In the genomic region with DNA sequence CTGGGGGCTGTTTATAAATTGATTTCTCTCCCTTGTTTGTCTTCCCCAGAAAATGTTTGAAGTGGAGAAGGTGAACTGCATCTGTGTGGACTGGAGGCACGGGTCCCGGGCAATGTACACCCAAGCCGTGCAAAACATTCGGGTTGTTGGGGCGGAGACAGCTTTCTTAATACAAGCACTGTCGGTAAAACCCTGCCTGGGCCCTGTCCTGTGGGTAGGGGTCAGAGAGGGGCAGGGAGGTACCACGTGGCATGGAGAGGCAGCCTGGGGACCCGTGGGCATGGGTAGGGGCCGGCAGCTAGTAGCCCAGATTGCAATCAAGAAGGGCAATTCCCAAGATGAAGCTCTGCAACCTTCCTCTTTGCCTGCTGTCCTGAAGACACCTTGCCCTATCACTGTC, we compare ENCODE assay signal across 16 cellular contexts. TPM values are rescaled to one million over a fixed set of nuclear protein-coding genes. Genes with fewer than 3 reads are reported as not detected.
DNase-seq lines count a peak whose midpoint lies in the region; ATAC-seq, FAIRE-seq and TF ChIP-seq lines count a peak whose summit lies in the region.
"Had no signal": no experiment of that assay in that cellular context is flagged by ENCODE, and none has a peak within 500 bp of the region (broad histone marks: within the 10 kb centered on the region; RNA-seq: fewer than 3 reads in every experiment).

No MANE protein-coding gene starts in this region.

- H3K27me3 ChIP-seq in HCT116 (ENCODE audit: insufficient read depth, low read length), result no peaks in the 10 kb centered on the region
- peaks cover 0 to 4% (median 0%) of the 10 kb centered on the region in 4 experiments; a peak in 3 of 7 replicates for H3K27me3 ChIP-seq in H1 (replicated peaks in 1 of 4; ENCODE audit: control insufficient read depth in 3 of 4, extremely low read depth in 1 of 4, insufficient read depth in 3 of 4, low read length in 3 of 4)
- H3K27me3 ChIP-seq in WERI-Rb-1 (ENCODE audit: insufficient read depth, low read depth, severe bottlenecking), result no peaks in the 10 kb centered on the region
- H3K27me3 ChIP-seq: BLaER1 treated with 17β-estradiol and CSF1 and Interleukin-3, amounts not matched to agents 10 nM and 100 nM had no signal

- no peaks in the 10 kb centered on the region for H3K36me3 ChIP-seq in HCT116 (ENCODE audit: control insufficient read depth in 1 of 2, insufficient read depth in 2 of 2, low read length in 2 of 2)
- H3K36me3 ChIP-seq in H1 (ENCODE audit: control insufficient read depth in 2 of 4, insufficient read depth in 4 of 4, low read length in 3 of 4), result no peaks in the 10 kb centered on the region
- H3K36me3 ChIP-seq in WERI-Rb-1, result no peaks in the 10 kb centered on the region
- H3K36me3 ChIP-seq: BLaER1 treated with 17β-estradiol and CSF1 and Interleukin-3, amounts not matched to agents 10 nM and 100 nM; HAP-1 had no signal

- intact Hi-C loops in HCT116 (cut with micrococcal nuclease), result loop anchor here (1.0 to 2.0 kb wide), 2 partner anchors 161 to 550 kb away; no protein-coding TSS in a partner anchor

- H3K4ac ChIP-seq in H1 (replicated peaks; ENCODE audit: insufficient read length, low read depth, low read length), result no peak overlapping the region

- no peak overlapping the region for H3K9ac ChIP-seq in HCT116 (ENCODE audit: low read length)
- no peak overlapping the region for H3K9ac ChIP-seq in H1 (replicated peaks in 1 of 4; ENCODE audit: extremely low read depth in 1 of 4, low read depth in 3 of 4, low read length in 3 of 4)
- H3K9ac ChIP-seq: BLaER1 treated with 17β-estradiol and CSF1 and Interleukin-3, amounts not matched to agents 10 nM and 100 nM had no signal

- no peak overlapping the region for H3K4me3 Mint-ChIP-seq in osteocyte (ENCODE audit: unreplicated experiment)
- H3K4me3 Mint-ChIP-seq: CD4-positive, CD25-positive, alpha-beta regulatory T cell; HFFc6; IgD-negative memory B cell had no signal

- H3K27ac ChIP-seq in A549, result no peak overlapping the region
- H3K27ac ChIP-seq in HCT116 (ENCODE audit: low read depth, low read length), result no peak overlapping the region
- no peak overlapping the region for H3K27ac ChIP-seq in H1 (ENCODE audit: low read depth, low read length)
- H3K27ac ChIP-seq in WERI-Rb-1, result no peak overlapping the region
- H3K27ac ChIP-seq: BLaER1 treated with 17β-estradiol and CSF1 and Interleukin-3, amounts not matched to agents 10 nM and 100 nM had no signal

- TF ChIP-seq EP300 in A549 (IDR thresholded peaks at IDR 0.05), result no peak
- TF ChIP-seq EP300 in H1 (IDR thresholded peaks at IDR 0.05; ENCODE audit: borderline replicate concordance in 1 of 2, low read depth in 2 of 2, low read length in 2 of 2), result no peak

- H3K23me2 ChIP-seq in H1 (ENCODE audit: low read depth, low read length), result peaks cover 2% of the 10 kb centered on the region; the same call in 1 of the 2 replicates

- TF ChIP-seq RAD21 in A549 (conservative IDR thresholded peaks at IDR 0.05 in 1 of 2, IDR thresholded peaks at IDR 0.05 in 1 of 2) (no peak), HCT116 (IDR thresholded peaks at IDR 0.05; ENCODE audit: low read depth) (no peak), H1 (IDR thresholded peaks at IDR 0.05 in 1 of 2, conservative IDR thresholded peaks at IDR 0.05 in 1 of 2; ENCODE audit: low read depth in 2 of 2, low read length in 2 of 2) (no peak)

- no TSS peak for BruUV-seq in HCT116 (replicated peaks; lab: Mats Ljungman, UMichigan)

- H3K23ac ChIP-seq in H1 (ENCODE audit: insufficient read length), result no peak overlapping the region

- H3K27me3 Mint-ChIP-seq in osteocyte (ENCODE audit: unreplicated experiment), result peaks cover 3% of the 10 kb centered on the region

- H3K79me2 ChIP-seq in HCT116 (ENCODE audit: insufficient read depth, low read length) (no peaks in the 10 kb centered on the region), H1 (ENCODE audit: control insufficient read depth in 1 of 2, insufficient read depth in 2 of 2, low read length in 2 of 2) (no peaks in the 10 kb centered on the region)

- H2BK15ac ChIP-seq in H1 (ENCODE audit: low read length), result no peak overlapping the region

- H3K4me2 ChIP-seq in A549 (peak overlapping the region; percentile 96; the same call in 2 of the 3 replicates), HCT116 (ENCODE audit: low read length) (peak overlapping the region; percentile 82), H1 (ENCODE audit: insufficient read depth in 1 of 2, low read depth in 2 of 2, low read length in 2 of 2) (peak overlapping the region; percentile 60 to 92; a peak in 2 of 4 replicates)
- H3K4me2 ChIP-seq: BLaER1 treated with 17β-estradiol and CSF1 and Interleukin-3, amounts not matched to agents 10 nM and 100 nM had no signal

- no peak overlapping the region for H4K5ac ChIP-seq in H1 (ENCODE audit: insufficient read length, low read depth, low read length)

- no peaks in the 10 kb centered on the region for H3K4me1 ChIP-seq in A549
- peaks cover 0 to 8% of the 10 kb centered on the region in 2 experiments; a peak in 1 of 4 replicates for H3K4me1 ChIP-seq in HCT116 (ENCODE audit: control insufficient read depth in 1 of 2, insufficient read depth in 2 of 2, low read length in 2 of 2)
- H3K4me1 ChIP-seq in H1 (replicated peaks in 1 of 4; ENCODE audit: control insufficient read depth in 3 of 4, insufficient read depth in 4 of 4, low read length in 3 of 4), result no peaks in the 10 kb centered on the region
- H3K4me1 ChIP-seq: BLaER1 treated with 17β-estradiol and CSF1 and Interleukin-3, amounts not matched to agents 10 nM and 100 nM; HAP-1 had no signal

- CTCF ChIA-PET in A549 (lab: Yijun Ruan, JAX) (interaction anchor here (0.6 to 7.9 kb wide), 30 partner anchors 10 to 734 kb away, joined by 3 to 89 read pairs (median 4); no protein-coding TSS in a partner anchor), HCT116 (lab: Charles Lee) (interaction anchor here (0.7 to 4.6 kb wide), 9 partner anchors 12 to 549 kb away, joined by 3 to 56 read pairs (median 4); no protein-coding TSS in a partner anchor), H1 (lab: Charles Lee; ENCODE audit: partially characterized antibody) (interaction anchor here (0.6 to 7.2 kb wide), 46 partner anchors 9 to 1048 kb away, joined by 3 to 93 read pairs (median 4); no protein-coding TSS in a partner anchor)

- no peak overlapping the region for H2BK20ac ChIP-seq in H1 (ENCODE audit: low read length)

- no peak for DNase-seq in A549 (ENCODE audit: low read depth in 1 of 2, low spot score in 1 of 2)
- no peak for DNase-seq in HCT116 (ENCODE audit: low read depth, low spot score)
- no peak for DNase-seq in H1 (ENCODE audit: low read depth in 1 of 2, low spot score in 2 of 2)
- peak; percentile 72 for DNase-seq in osteocyte (ENCODE audit: extremely low spot score, unreplicated experiment)
- no peak for DNase-seq in SW480 (ENCODE audit: low spot score)
- no peak for DNase-seq in stimulated activated CD4-positive, alpha-beta T cell treated with anti-CD3 and anti-CD28 coated beads, Interleukin-4, amount 100 ng/mL, for 24 hours
- no peak for DNase-seq in WERI-Rb-1
- DNase-seq: 8988T; CD4-positive, CD25-positive, alpha-beta regulatory T cell; GOT3; HFFc6 had no signal

- H3K4me3 ChIP-seq in A549, result no peak overlapping the region
- peak overlapping the region in 1 of 2 experiments; percentile 50; a peak in 2 of 4 replicates for H3K4me3 ChIP-seq in HCT116 (replicated peaks in 1 of 2; ENCODE audit: low read depth in 1 of 2, low read length in 2 of 2)
- no peak overlapping the region for H3K4me3 ChIP-seq in H1 (ENCODE audit: extremely low read depth in 1 of 4, insufficient read depth in 2 of 4, low read depth in 3 of 4, low read length in 4 of 4)
- H3K4me3 ChIP-seq in WERI-Rb-1 (ENCODE audit: low read depth, low read length), result no peak overlapping the region
- H3K4me3 ChIP-seq: BLaER1 treated with 17β-estradiol and CSF1 and Interleukin-3, amounts not matched to agents 10 nM and 100 nM; HAP-1 had no signal

- TF ChIP-seq POLR2A in A549 (IDR thresholded peaks at IDR 0.05; ENCODE audit: low read length) (no peak), HCT116 (IDR thresholded peaks at IDR 0.05; ENCODE audit: borderline replicate concordance, extremely low read depth, insufficient read depth, insufficient read length) (no peak), H1 (IDR thresholded peaks at IDR 0.05; ENCODE audit: control extremely low read depth in 1 of 2, low read depth in 2 of 2, low read length in 2 of 2) (no peak)

- ATAC-seq in A549, result no peak
- ATAC-seq in HCT116, result no peak

- no peak overlapping the region for H2BK120ac ChIP-seq in H1 (replicated peaks; ENCODE audit: low read depth, low read length)

- WGBS in A549 (ENCODE audit: missing lambda C conversion rate), result 52% methylated on average over 9 of the region's 9 CpGs
- WGBS in H1 (ENCODE audit: extremely low coverage in 1 of 2, insufficient coverage in 1 of 2, insufficient read length in 1 of 2, insufficient replicate concordance in 2 of 2, low coverage in 1 of 2, low lambda C conversion rate in 2 of 2, missing lambda C conversion rate in 1 of 2), 2 experiments, result 88% methylated on average over 9 of the region's 9 CpGs; no CpG with 5 or more reads in 1 of the 2 experiments

- no peaks in the 10 kb centered on the region for H3K79me1 ChIP-seq in H1 (ENCODE audit: low read depth, low read length)

- no peak overlapping the region for H2AK5ac ChIP-seq in H1 (ENCODE audit: low read depth, low read length)

- H3K18ac ChIP-seq in H1 (ENCODE audit: extremely low read depth, low read length), result no peak overlapping the region

- TF ChIP-seq CTCF in A549 (IDR thresholded peaks at IDR 0.05) (no peak), HCT116 (IDR thresholded peaks at IDR 0.05 in 2 of 3, conservative IDR thresholded peaks at IDR 0.05 in 1 of 3; ENCODE audit: borderline replicate concordance in 1 of 3, insufficient read depth in 1 of 3, low read depth in 2 of 3, low read length in 2 of 3) (no peak), H1 (IDR thresholded peaks at IDR 0.05; ENCODE audit: control extremely low read depth in 1 of 3, insufficient read depth in 1 of 3, low read depth in 1 of 3, low read length in 3 of 3) (no peak), osteocyte (IDR thresholded peaks at IDR 0.05) (no peak), WERI-Rb-1 (IDR thresholded peaks at IDR 0.05; ENCODE audit: low read depth, low read length) (no peak)

- no peaks in the 10 kb centered on the region for H3K9me3 ChIP-seq in A549
- no peaks in the 10 kb centered on the region for H3K9me3 ChIP-seq in HCT116 (ENCODE audit: control insufficient read depth in 1 of 2, insufficient read depth in 1 of 2, low read depth in 1 of 2, low read length in 2 of 2)
- no peaks in the 10 kb centered on the region for H3K9me3 ChIP-seq in H1 (ENCODE audit: insufficient read depth in 2 of 2, low read depth in 1 of 2, low read length in 1 of 2)
- no peaks in the 10 kb centered on the region for H3K9me3 ChIP-seq in WERI-Rb-1 (ENCODE audit: severe bottlenecking)
- H3K9me3 ChIP-seq: HAP-1 had no signal

- no peak overlapping the region for H4K8ac ChIP-seq in H1 (ENCODE audit: extremely low read depth, insufficient read depth, low read length)

- no peak overlapping the region for H3K56ac ChIP-seq in H1 (replicated peaks; ENCODE audit: insufficient read length, low read depth, low read length)

- H3K4me1 Mint-ChIP-seq in osteocyte (ENCODE audit: unreplicated experiment), result no peaks in the 10 kb centered on the region
- H3K4me1 Mint-ChIP-seq: CD4-positive, CD25-positive, alpha-beta regulatory T cell; IgD-negative memory B cell had no signal

- no peaks in the 10 kb centered on the region for H3K36me3 Mint-ChIP-seq in osteocyte (ENCODE audit: unreplicated experiment)
- H3K36me3 Mint-ChIP-seq: CD4-positive, CD25-positive, alpha-beta regulatory T cell; IgD-negative memory B cell had no signal

- H3K9me2 ChIP-seq in HCT116 (ENCODE audit: insufficient read depth), result no peaks in the 10 kb centered on the region

- H2BK5ac ChIP-seq in H1 (ENCODE audit: low read depth, low read length), result no peak overlapping the region

- H4K20me1 ChIP-seq in HCT116 (ENCODE audit: insufficient read depth) (no peaks in the 10 kb centered on the region; the same call in 1 of the 2 replicates), H1 (replicated peaks in 1 of 2; ENCODE audit: control insufficient read depth in 1 of 2, insufficient read depth in 2 of 2, low read length in 2 of 2) (no peaks in the 10 kb centered on the region)
- H4K20me1 ChIP-seq: BLaER1 treated with 17β-estradiol and CSF1 and Interleukin-3, amounts not matched to agents 10 nM and 100 nM had no signal

- POLR2A ChIA-PET in A549 (lab: Yijun Ruan, JAX) (interaction anchor here (0.5 kb wide), 1 partner anchor 34 kb away, joined by 5 read pairs; no protein-coding TSS in a partner anchor), HCT116 (lab: Charles Lee) (interaction anchor here (0.9 kb wide), 1 partner anchor 548 kb away, joined by 3 read pairs; no protein-coding TSS in a partner anchor), H1 (lab: Charles Lee; ENCODE audit: partially characterized antibody) (interaction anchor here (0.6 kb wide), 1 partner anchor 229 kb away, joined by 3 read pairs; no protein-coding TSS in a partner anchor)

- RAD21 ChIA-PET in HCT116 (lab: Charles Lee; ENCODE audit: low non-redundant PET in 1 of 2, low total read pairs in 2 of 2, uncharacterized antibody in 2 of 2, unreplicated experiment in 2 of 2), result interaction anchor here (0.9 to 2.7 kb wide), 4 partner anchors 145 to 548 kb away, joined by 3 to 11 read pairs (median 5); no protein-coding TSS in a partner anchor

- H3K14ac ChIP-seq in H1 (ENCODE audit: insufficient read length), result no peak overlapping the region

- H3K27ac Mint-ChIP-seq in osteocyte (ENCODE audit: unreplicated experiment), result no peak overlapping the region
- H3K27ac Mint-ChIP-seq: HFFc6 had no signal

- H2BK12ac ChIP-seq in H1 (ENCODE audit: low read depth, low read length), result no peak overlapping the region

- no peak for FAIRE-seq in A549 (lab: Jason Lieb, UNC)
- no peak for FAIRE-seq in H1 (lab: Jason Lieb, UNC)

- H4K91ac ChIP-seq in H1 (replicated peaks; ENCODE audit: insufficient read length, low read length), result no peak overlapping the region

- H2AFZ ChIP-seq in HCT116 (ENCODE audit: low read depth, low read length, poor library complexity, severe bottlenecking) (no peak overlapping the region), H1 (ENCODE audit: low read length) (peak overlapping the region; percentile 56; the same call in 1 of the 2 replicates)

- H3K9me3 Mint-ChIP-seq in osteocyte (ENCODE audit: unreplicated experiment), result no peaks in the 10 kb centered on the region
- H3K9me3 Mint-ChIP-seq: HFFc6 had no signal

RNA-seq across cellular contexts. Expression of a gene that starts 6.1 kb away (rescaled TPM):
- not detected in 2 replicates for polyA plus RNA-seq in A549 (2011; rRNA removed)
- polyA plus RNA-seq in A549 (2012; cell fraction: cytosol; rRNA removed), result not detected in 2 replicates
- polyA plus RNA-seq in A549 (2012; cell fraction: nucleus; rRNA removed), result not detected in 2 replicates
- 0.09 to 0.10 TPM in 2 of 3 replicates, not detected in the other for polyA plus RNA-seq in A549 (2017; fragmentation: RNase III; extraction: RNeasy Plus Mini Kit Qiagen cat#74134 plus additional on column Dnase treatment)
- not detected in 2 replicates for polyA minus RNA-seq in A549 (2011; rRNA and poly(A)+ RNA removed)
- 1.1 TPM for total RNA-seq in HCT116 (2021; ENCODE audit: unreplicated experiment)
- polyA plus RNA-seq in HCT116 (2012), result not detected in 2 replicates
- 0.21 TPM in 1 of 2 replicates, not detected in the other for total RNA-seq in H1 (2021; fragmentation: NEBNext Ultra II Directional; extraction: Animal tissue kit (Norgen Biotek cat#: 25700))
- 0.11 and 0.13 TPM in 2 replicates for polyA plus RNA-seq in H1 (2011; rRNA removed)
- polyA plus RNA-seq in H1 (2011; cell fraction: cytosol; rRNA removed), result 0.10 TPM
- not detected for polyA plus RNA-seq in H1 (2011; cell fraction: nucleus; rRNA removed)
- polyA plus RNA-seq in H1 (2012, experiment 1 of 2), result 0.32 to 0.98 TPM (median 0.61 TPM) in 3 of 4 replicates, not detected in the other
- 0.20 TPM for polyA plus RNA-seq in H1 (2012, experiment 2 of 2)
- 0.22 TPM for polyA plus RNA-seq in H1 (2013, experiment 1 of 2)
- 0.26 TPM for polyA plus RNA-seq in H1 (2013, experiment 2 of 2)
- not detected in 2 replicates for polyA minus RNA-seq in H1 (2011; rRNA and poly(A)+ RNA removed)
- polyA minus RNA-seq in H1 (2011; cell fraction: cytosol; rRNA and poly(A)+ RNA removed), result not detected
- polyA minus RNA-seq in H1 (2011; cell fraction: nucleus; rRNA and poly(A)+ RNA removed), result not detected
- not detected in 2 replicates for total RNA-seq in osteocyte
- total RNA-seq: Calu3; CD4-positive, CD25-positive, alpha-beta regulatory T cell; Daoy; HFFc6 had no signal
- polyA plus RNA-seq: CD4-positive, CD25-positive, alpha-beta regulatory T cell; IgD-negative memory B cell had no signal

RNA-seq across cellular contexts. Expression of a gene that starts 36.1 kb away (rescaled TPM):
- polyA plus RNA-seq in A549 (2011; rRNA removed) (not detected in 2 replicates), A549 (2017; fragmentation: RNase III; extraction: RNeasy Plus Mini Kit Qiagen cat#74134 plus additional on column Dnase treatment) (not detected in 3 replicates), H1 (2011; rRNA removed) (not detected in 2 replicates)
- not detected in 2 replicates for polyA plus RNA-seq in A549 (2012; cell fraction: cytosol; rRNA removed)
- polyA plus RNA-seq in A549 (2012; cell fraction: nucleus; rRNA removed), result not detected in 2 replicates
- not detected in 2 replicates for polyA minus RNA-seq in A549 (2011; rRNA and poly(A)+ RNA removed)
- total RNA-seq in HCT116 (2021; ENCODE audit: unreplicated experiment) (1.6 TPM), osteocyte (not detected in 2 replicates)
- polyA plus RNA-seq in HCT116 (2012), result not detected in 2 replicates
- total RNA-seq in H1 (2021; fragmentation: NEBNext Ultra II Directional; extraction: Animal tissue kit (Norgen Biotek cat#: 25700)), result not detected in 2 replicates
- polyA plus RNA-seq in H1 (2011; cell fraction: cytosol; rRNA removed), result not detected
- not detected for polyA plus RNA-seq in H1 (2011; cell fraction: nucleus; rRNA removed)
- not detected in 4 replicates for polyA plus RNA-seq in H1 (2012, experiment 1 of 2)
- not detected for polyA plus RNA-seq in H1 (2012, experiment 2 of 2)
- not detected for polyA plus RNA-seq in H1 (2013, experiment 1 of 2)
- not detected for polyA plus RNA-seq in H1 (2013, experiment 2 of 2)
- not detected in 2 replicates for polyA minus RNA-seq in H1 (2011; rRNA and poly(A)+ RNA removed)
- not detected for polyA minus RNA-seq in H1 (2011; cell fraction: cytosol; rRNA and poly(A)+ RNA removed)
- polyA minus RNA-seq in H1 (2011; cell fraction: nucleus; rRNA and poly(A)+ RNA removed), result not detected
- total RNA-seq: Calu3; CD4-positive, CD25-positive, alpha-beta regulatory T cell; Daoy; HFFc6 had no signal
- polyA plus RNA-seq: CD4-positive, CD25-positive, alpha-beta regulatory T cell; IgD-negative memory B cell had no signal
